14 cellular contexts compared by ENCODE assay signal in the genomic region with DNA sequence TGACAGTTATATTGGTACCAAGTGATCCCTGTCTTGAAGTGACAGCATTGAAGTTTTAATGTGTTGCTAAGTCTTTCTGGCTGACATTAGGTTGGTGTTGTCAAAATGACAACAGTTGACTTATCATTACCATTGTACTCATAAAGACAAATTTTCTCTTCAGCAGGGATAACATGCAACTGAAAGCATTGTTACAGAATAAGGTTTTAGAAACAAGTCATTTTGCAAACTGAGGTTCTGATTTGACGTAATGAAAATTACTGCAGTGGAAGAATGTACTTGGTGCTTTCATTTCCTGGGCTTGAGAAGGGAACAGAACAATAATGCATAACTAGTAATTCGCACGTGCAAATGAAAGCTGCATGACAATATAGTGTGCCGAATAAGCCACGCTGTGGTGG.
"Had no signal": no experiment of that assay in that cellular context is flagged by ENCODE, and none has a peak within 500 bp of the region (broad histone marks: within the 10 kb centered on the region; RNA-seq: fewer than 3 reads in every experiment).

No MANE protein-coding gene starts in this region.

- H3K27ac Mint-ChIP-seq: activated naive CD8-positive, alpha-beta T cell; activated T-cell treated with anti-CD3 and anti-CD28 coated beads, Interleukin-2, amount 50 U/mL, for 24 hours had no signal

- DNase-seq: activated gamma-delta T cell; activated T-cell treated with anti-CD3 and anti-CD28 coated beads, Interleukin-2, amount 50 U/mL, for 24 hours; aorta; dorsolateral prefrontal cortex; left ventricle myocardium superior; ovary; retina; stimulated activated CD4-positive, alpha-beta T cell treated with anti-CD3 and anti-CD28 coated beads, Interleukin-4, amount 100 ng/mL, for 4 hours; T-helper 9 cell; tibial artery had no signal

- H3K4me3 Mint-ChIP-seq: activated naive CD8-positive, alpha-beta T cell; activated T-cell treated with anti-CD3 and anti-CD28 coated beads, Interleukin-2, amount 50 U/mL, for 24 hours; neural crest cell had no signal

- H3K27ac ChIP-seq: breast epithelium, ovary, tibial artery had no signal

- H3K4me1 ChIP-seq: breast epithelium, tibial artery had no signal

- ATAC-seq: esophagus mucosa, left ventricle myocardium superior had no signal

- H3K27me3 ChIP-seq: breast epithelium, dorsolateral prefrontal cortex, ovary, tibial artery had no signal

- H3K9me3 ChIP-seq: breast epithelium, ovary, tibial artery had no signal

- H3K9me3 Mint-ChIP-seq: activated T-cell treated with anti-CD3 and anti-CD28 coated beads, Interleukin-2, amount 50 U/mL, for 24 hours; neural crest cell had no signal

- H3K36me3 Mint-ChIP-seq: activated naive CD8-positive, alpha-beta T cell had no signal

- H3K4me3 ChIP-seq: breast epithelium, ovary, tibial artery had no signal

- H3K36me3 ChIP-seq: breast epithelium, ovary, tibial artery had no signal
